Comparison of ENCODE assay signal across 1 cellular context in genomic region chr10:45972106-45972812, GRCh38.
TF ChIP-seq lines count a peak whose summit lies in the region.

Gene TIMM23 (plus strand): TSS chr10:45972489. CDS start chr10:45972625, 136 bp downstream.

TF ChIP-seq in WTC11, 78 proteins besides CTCF, POLR2A, EP300 and RAD21 (continued from another document):
- peak; percentile 26; the same call in 1 of the 2 replicates for TF ChIP-seq HMGXB4 (CRISPR knock-in tag; IDR thresholded peaks at IDR 0.05)
